In the genomic region with DNA sequence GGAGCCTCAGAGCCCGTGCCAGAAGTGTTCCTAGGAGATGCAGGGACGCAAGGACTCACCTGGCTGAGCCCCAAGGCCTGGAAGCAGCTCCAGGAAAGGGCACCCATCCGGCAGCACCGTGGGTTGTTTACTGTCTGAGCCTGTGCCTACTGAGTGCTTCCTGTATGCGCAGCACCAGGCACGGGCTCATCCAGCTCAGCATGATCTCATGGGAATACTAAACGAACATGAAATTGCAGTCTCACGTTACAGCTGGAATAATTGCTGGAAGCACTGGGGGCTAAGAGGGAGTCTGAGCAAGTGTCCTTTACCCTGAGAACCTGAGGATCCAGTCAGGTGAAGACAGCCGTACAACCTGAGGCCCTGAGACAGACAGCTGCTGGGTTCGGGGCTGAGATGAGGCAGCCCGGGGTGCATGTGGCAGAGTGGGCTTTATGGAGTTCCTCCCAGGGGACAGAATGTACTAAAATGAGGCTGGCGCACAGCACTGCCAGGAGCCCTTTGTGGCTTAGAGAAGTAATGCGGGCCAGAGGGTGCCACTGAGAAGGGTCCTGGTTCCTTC, we compare ENCODE assay signal across 1 cellular context.
TF ChIP-seq lines count a peak whose summit lies in the region.

No MANE protein-coding gene starts in this region.

TF ChIP-seq in HEK293, 187 proteins besides CTCF, POLR2A, EP300 and RAD21 (continued from another document):
- TF ChIP-seq, protein P1, sequence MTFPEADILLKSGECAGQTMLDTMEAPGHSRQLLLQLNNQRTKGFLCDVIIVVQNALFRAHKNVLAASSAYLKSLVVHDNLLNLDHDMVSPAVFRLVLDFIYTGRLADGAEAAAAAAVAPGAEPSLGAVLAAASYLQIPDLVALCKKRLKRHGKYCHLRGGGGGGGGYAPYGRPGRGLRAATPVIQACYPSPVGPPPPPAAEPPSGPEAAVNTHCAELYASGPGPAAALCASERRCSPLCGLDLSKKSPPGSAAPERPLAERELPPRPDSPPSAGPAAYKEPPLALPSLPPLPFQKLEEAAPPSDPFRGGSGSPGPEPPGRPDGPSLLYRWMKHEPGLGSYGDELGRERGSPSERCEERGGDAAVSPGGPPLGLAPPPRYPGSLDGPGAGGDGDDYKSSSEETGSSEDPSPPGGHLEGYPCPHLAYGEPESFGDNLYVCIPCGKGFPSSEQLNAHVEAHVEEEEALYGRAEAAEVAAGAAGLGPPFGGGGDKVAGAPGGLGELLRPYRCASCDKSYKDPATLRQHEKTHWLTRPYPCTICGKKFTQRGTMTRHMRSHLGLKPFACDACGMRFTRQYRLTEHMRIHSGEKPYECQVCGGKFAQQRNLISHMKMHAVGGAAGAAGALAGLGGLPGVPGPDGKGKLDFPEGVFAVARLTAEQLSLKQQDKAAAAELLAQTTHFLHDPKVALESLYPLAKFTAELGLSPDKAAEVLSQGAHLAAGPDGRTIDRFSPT (tag by site-specific recombination; IDR thresholded peaks at IDR 0.05): peak; percentile 70; the same call in 1 of the 2 replicates
- TF ChIP-seq, protein P2, sequence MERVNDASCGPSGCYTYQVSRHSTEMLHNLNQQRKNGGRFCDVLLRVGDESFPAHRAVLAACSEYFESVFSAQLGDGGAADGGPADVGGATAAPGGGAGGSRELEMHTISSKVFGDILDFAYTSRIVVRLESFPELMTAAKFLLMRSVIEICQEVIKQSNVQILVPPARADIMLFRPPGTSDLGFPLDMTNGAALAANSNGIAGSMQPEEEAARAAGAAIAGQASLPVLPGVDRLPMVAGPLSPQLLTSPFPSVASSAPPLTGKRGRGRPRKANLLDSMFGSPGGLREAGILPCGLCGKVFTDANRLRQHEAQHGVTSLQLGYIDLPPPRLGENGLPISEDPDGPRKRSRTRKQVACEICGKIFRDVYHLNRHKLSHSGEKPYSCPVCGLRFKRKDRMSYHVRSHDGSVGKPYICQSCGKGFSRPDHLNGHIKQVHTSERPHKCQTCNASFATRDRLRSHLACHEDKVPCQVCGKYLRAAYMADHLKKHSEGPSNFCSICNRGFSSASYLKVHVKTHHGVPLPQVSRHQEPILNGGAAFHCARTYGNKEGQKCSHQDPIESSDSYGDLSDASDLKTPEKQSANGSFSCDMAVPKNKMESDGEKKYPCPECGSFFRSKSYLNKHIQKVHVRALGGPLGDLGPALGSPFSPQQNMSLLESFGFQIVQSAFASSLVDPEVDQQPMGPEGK (tag by site-specific recombination; IDR thresholded peaks at IDR 0.05): peak; percentile 87
- TF ChIP-seq TRIM28 (IDR thresholded peaks at IDR 0.05; ENCODE audit: borderline replicate concordance, low read length) (peak; percentile 57; the same call in 1 of the 2 replicates), ZIC2 (tag by site-specific recombination; IDR thresholded peaks at IDR 0.05) (peak; percentile 88), ZBTB20 (tag by site-specific recombination; IDR thresholded peaks at IDR 0.05) (peak; percentile 83), ZNF10 (tag by site-specific recombination; IDR thresholded peaks at IDR 0.05) (0 out of 2 replicates have a peak, but pooled peaks have one; percentile 55), ZNF629 (tag by site-specific recombination; IDR thresholded peaks at IDR 0.05) (peak; percentile 70; the same call in 1 of the 2 replicates), KLF8 (tag by site-specific recombination; IDR thresholded peaks at IDR 0.05) (0 out of 2 replicates have a peak, but pooled peaks have one; percentile 38), ZNF623 (tag by site-specific recombination; IDR thresholded peaks at IDR 0.05) (no peak), ZNF660 (tag by site-specific recombination; IDR thresholded peaks at IDR 0.05) (peak; percentile 68), ZNF555 (tag by site-specific recombination; conservative IDR thresholded peaks at IDR 0.05) (no peak), ZNF561 (tag by site-specific recombination; IDR thresholded peaks at IDR 0.05; ENCODE audit: borderline replicate concordance) (peak; percentile 68; the same call in 1 of the 2 replicates), ZNF843 (tag by site-specific recombination; IDR thresholded peaks at IDR 0.05) (0 out of 2 replicates have a peak, but pooled peaks have one; percentile 24), ZNF76 (tag by site-specific recombination; IDR thresholded peaks at IDR 0.05; ENCODE audit: borderline replicate concordance, low read depth) (no peak), ZXDB (tag by site-specific recombination; IDR thresholded peaks at IDR 0.05) (peak; percentile 49; the same call in 1 of the 2 replicates), IKZF3 (tag by site-specific recombination; IDR thresholded peaks at IDR 0.05) (peak; percentile 68; the same call in 1 of the 2 replicates), ZNF600 (tag by site-specific recombination; IDR thresholded peaks at IDR 0.05) (peak; percentile 33; the same call in 1 of the 2 replicates), ZNF571 (tag by site-specific recombination; IDR thresholded peaks at IDR 0.05) (no peak), OSR2 (tag by site-specific recombination; IDR thresholded peaks at IDR 0.05) (peak; percentile 91), SCRT2 (tag by site-specific recombination; IDR thresholded peaks at IDR 0.05) (peak; percentile 44; the same call in 1 of the 2 replicates), ZNF501 (tag by site-specific recombination; IDR thresholded peaks at IDR 0.05) (no peak), ZEB2 (tag by site-specific recombination; IDR thresholded peaks at IDR 0.05) (peak; percentile 78; the same call in 1 of the 2 replicates)
- TF ChIP-seq, protein P3, sequence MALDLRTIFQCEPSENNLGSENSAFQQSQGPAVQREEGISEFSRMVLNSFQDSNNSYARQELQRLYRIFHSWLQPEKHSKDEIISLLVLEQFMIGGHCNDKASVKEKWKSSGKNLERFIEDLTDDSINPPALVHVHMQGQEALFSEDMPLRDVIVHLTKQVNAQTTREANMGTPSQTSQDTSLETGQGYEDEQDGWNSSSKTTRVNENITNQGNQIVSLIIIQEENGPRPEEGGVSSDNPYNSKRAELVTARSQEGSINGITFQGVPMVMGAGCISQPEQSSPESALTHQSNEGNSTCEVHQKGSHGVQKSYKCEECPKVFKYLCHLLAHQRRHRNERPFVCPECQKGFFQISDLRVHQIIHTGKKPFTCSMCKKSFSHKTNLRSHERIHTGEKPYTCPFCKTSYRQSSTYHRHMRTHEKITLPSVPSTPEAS (tag by site-specific recombination; IDR thresholded peaks at IDR 0.05): no peak
- TF ChIP-seq, protein P4, sequence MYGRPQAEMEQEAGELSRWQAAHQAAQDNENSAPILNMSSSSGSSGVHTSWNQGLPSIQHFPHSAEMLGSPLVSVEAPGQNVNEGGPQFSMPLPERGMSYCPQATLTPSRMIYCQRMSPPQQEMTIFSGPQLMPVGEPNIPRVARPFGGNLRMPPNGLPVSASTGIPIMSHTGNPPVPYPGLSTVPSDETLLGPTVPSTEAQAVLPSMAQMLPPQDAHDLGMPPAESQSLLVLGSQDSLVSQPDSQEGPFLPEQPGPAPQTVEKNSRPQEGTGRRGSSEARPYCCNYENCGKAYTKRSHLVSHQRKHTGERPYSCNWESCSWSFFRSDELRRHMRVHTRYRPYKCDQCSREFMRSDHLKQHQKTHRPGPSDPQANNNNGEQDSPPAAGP (tag by site-specific recombination; IDR thresholded peaks at IDR 0.05): 0 out of 2 replicates have a peak, but pooled peaks have one; percentile 25
- TF ChIP-seq, protein P5, sequence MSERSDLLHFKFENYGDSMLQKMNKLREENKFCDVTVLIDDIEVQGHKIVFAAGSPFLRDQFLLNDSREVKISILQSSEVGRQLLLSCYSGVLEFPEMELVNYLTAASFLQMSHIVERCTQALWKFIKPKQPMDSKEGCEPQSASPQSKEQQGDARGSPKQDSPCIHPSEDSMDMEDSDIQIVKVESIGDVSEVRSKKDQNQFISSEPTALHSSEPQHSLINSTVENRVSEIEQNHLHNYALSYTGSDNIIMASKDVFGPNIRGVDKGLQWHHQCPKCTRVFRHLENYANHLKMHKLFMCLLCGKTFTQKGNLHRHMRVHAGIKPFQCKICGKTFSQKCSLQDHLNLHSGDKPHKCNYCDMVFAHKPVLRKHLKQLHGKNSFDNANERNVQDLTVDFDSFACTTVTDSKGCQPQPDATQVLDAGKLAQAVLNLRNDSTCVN (tag by site-specific recombination; optimal IDR thresholded peaks at IDR 0.05): peak; percentile 26
- TF ChIP-seq, protein P6, sequence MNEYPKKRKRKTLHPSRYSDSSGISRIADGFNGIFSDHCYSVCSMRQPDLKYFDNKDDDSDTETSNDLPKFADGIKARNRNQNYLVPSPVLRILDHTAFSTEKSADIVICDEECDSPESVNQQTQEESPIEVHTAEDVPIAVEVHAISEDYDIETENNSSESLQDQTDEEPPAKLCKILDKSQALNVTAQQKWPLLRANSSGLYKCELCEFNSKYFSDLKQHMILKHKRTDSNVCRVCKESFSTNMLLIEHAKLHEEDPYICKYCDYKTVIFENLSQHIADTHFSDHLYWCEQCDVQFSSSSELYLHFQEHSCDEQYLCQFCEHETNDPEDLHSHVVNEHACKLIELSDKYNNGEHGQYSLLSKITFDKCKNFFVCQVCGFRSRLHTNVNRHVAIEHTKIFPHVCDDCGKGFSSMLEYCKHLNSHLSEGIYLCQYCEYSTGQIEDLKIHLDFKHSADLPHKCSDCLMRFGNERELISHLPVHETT (tag by site-specific recombination; IDR thresholded peaks at IDR 0.05): 0 out of 2 replicates have a peak, but pooled peaks have one; percentile 44
- TF ChIP-seq, protein P7, sequence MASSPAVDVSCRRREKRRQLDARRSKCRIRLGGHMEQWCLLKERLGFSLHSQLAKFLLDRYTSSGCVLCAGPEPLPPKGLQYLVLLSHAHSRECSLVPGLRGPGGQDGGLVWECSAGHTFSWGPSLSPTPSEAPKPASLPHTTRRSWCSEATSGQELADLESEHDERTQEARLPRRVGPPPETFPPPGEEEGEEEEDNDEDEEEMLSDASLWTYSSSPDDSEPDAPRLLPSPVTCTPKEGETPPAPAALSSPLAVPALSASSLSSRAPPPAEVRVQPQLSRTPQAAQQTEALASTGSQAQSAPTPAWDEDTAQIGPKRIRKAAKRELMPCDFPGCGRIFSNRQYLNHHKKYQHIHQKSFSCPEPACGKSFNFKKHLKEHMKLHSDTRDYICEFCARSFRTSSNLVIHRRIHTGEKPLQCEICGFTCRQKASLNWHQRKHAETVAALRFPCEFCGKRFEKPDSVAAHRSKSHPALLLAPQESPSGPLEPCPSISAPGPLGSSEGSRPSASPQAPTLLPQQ (tag by site-specific recombination; IDR thresholded peaks at IDR 0.05): peak; percentile 40; the same call in 1 of the 2 replicates
- TF ChIP-seq, protein P8, sequence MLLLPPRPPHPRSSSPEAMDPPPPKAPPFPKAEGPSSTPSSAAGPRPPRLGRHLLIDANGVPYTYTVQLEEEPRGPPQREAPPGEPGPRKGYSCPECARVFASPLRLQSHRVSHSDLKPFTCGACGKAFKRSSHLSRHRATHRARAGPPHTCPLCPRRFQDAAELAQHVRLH (tag by site-specific recombination; IDR thresholded peaks at IDR 0.05): peak; percentile 53; the same call in 1 of the 2 replicates
